Comparison of ENCODE assay signal across 1 cellular context in genomic region chr20:33810885-33811762, GRCh38.
TF ChIP-seq lines count a peak whose summit lies in the region.

Gene CHMP4B (plus strand): TSS chr20:33811348. CDS start chr20:33811469, 121 bp downstream.

TF ChIP-seq in K562, 482 proteins besides CTCF, POLR2A, EP300 and RAD21 (continued from another document and continues in another):
- TF ChIP-seq, protein P1, sequence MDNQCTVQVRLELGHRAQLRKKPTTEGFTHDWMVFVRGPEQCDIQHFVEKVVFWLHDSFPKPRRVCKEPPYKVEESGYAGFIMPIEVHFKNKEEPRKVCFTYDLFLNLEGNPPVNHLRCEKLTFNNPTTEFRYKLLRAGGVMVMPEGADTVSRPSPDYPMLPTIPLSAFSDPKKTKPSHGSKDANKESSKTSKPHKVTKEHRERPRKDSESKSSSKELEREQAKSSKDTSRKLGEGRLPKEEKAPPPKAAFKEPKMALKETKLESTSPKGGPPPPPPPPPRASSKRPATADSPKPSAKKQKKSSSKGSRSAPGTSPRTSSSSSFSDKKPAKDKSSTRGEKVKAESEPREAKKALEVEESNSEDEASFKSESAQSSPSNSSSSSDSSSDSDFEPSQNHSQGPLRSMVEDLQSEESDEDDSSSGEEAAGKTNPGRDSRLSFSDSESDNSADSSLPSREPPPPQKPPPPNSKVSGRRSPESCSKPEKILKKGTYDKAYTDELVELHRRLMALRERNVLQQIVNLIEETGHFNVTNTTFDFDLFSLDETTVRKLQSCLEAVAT (IDR thresholded peaks at IDR 0.05) = no peak
- TF ChIP-seq, protein P2, sequence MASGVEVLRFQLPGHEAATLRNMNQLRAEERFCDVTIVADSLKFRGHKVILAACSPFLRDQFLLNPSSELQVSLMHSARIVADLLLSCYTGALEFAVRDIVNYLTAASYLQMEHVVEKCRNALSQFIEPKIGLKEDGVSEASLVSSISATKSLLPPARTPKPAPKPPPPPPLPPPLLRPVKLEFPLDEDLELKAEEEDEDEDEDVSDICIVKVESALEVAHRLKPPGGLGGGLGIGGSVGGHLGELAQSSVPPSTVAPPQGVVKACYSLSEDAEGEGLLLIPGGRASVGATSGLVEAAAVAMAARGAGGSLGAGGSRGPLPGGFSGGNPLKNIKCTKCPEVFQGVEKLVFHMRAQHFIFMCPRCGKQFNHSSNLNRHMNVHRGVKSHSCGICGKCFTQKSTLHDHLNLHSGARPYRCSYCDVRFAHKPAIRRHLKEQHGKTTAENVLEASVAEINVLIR (CRISPR knock-in tag; IDR thresholded peaks at IDR 0.05) = peak; percentile 99
- no peak for TF ChIP-seq CBX5 (IDR thresholded peaks at IDR 0.05; ENCODE audit: borderline replicate concordance, low read depth)
- TF ChIP-seq L3MBTL2 (IDR thresholded peaks at IDR 0.05) = peak; percentile 86
- no peak for TF ChIP-seq ARID3B (CRISPR knock-in tag; IDR thresholded peaks at IDR 0.05; ENCODE audit: borderline replicate concordance)
- TF ChIP-seq TSC22D4 (tag; IDR thresholded peaks at IDR 0.05) = no peak
- no peak for TF ChIP-seq MEIS2 (IDR thresholded peaks at IDR 0.05; ENCODE audit: partially characterized antibody)
- TF ChIP-seq SPI1 (IDR thresholded peaks at IDR 0.05; ENCODE audit: borderline replicate concordance, low read depth, low read length) = no peak
- peak; percentile 70 for TF ChIP-seq RBFOX2 (IDR thresholded peaks at IDR 0.05; ENCODE audit: low read depth, low read length)
- TF ChIP-seq ZNF57 (CRISPR knock-in tag; IDR thresholded peaks at IDR 0.05) = no peak
- TF ChIP-seq ZSCAN32 (CRISPR knock-in tag; IDR thresholded peaks at IDR 0.05) = no peak
- TF ChIP-seq ID3 (CRISPR knock-in tag; IDR thresholded peaks at IDR 0.05) = no peak
- TF ChIP-seq ID3 (tag; IDR thresholded peaks at IDR 0.05) = peak; percentile 78
- TF ChIP-seq, protein P3, sequence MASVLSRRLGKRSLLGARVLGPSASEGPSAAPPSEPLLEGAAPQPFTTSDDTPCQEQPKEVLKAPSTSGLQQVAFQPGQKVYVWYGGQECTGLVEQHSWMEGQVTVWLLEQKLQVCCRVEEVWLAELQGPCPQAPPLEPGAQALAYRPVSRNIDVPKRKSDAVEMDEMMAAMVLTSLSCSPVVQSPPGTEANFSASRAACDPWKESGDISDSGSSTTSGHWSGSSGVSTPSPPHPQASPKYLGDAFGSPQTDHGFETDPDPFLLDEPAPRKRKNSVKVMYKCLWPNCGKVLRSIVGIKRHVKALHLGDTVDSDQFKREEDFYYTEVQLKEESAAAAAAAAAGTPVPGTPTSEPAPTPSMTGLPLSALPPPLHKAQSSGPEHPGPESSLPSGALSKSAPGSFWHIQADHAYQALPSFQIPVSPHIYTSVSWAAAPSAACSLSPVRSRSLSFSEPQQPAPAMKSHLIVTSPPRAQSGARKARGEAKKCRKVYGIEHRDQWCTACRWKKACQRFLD (CRISPR knock-in tag; IDR thresholded peaks at IDR 0.05) = peak; percentile 99
- no peak for TF ChIP-seq XRCC4 (IDR thresholded peaks at IDR 0.05; ENCODE audit: extremely low read depth, insufficient read depth, insufficient read length)
- TF ChIP-seq ZNF175 (CRISPR knock-in tag; IDR thresholded peaks at IDR 0.05; ENCODE audit: low read depth) = peak; percentile 91
- TF ChIP-seq ZNF584 (CRISPR knock-in tag; IDR thresholded peaks at IDR 0.05; ENCODE audit: low read depth) = peak; percentile 95; the same call in 1 of the 2 replicates
- no peak for TF ChIP-seq MAFF (IDR thresholded peaks at IDR 0.05; ENCODE audit: low read length)
- peak; percentile 96 for TF ChIP-seq ZNF766 (CRISPR knock-in tag; conservative IDR thresholded peaks at IDR 0.05)
- TF ChIP-seq ZNF232 (CRISPR knock-in tag; IDR thresholded peaks at IDR 0.05) = no peak
- TF ChIP-seq ZNF197 (CRISPR knock-in tag; IDR thresholded peaks at IDR 0.05; ENCODE audit: low read depth) = peak; percentile 98; the same call in 1 of the 2 replicates
- peak; percentile 76 for TF ChIP-seq ASH1L (IDR thresholded peaks at IDR 0.05; ENCODE audit: borderline replicate concordance, low read depth, partially characterized antibody)
- TF ChIP-seq ETV5 (CRISPR knock-in tag; IDR thresholded peaks at IDR 0.05; ENCODE audit: low read depth) = 0 out of 2 replicates have a peak, but pooled peaks have one; percentile 26
- TF ChIP-seq, protein P4, sequence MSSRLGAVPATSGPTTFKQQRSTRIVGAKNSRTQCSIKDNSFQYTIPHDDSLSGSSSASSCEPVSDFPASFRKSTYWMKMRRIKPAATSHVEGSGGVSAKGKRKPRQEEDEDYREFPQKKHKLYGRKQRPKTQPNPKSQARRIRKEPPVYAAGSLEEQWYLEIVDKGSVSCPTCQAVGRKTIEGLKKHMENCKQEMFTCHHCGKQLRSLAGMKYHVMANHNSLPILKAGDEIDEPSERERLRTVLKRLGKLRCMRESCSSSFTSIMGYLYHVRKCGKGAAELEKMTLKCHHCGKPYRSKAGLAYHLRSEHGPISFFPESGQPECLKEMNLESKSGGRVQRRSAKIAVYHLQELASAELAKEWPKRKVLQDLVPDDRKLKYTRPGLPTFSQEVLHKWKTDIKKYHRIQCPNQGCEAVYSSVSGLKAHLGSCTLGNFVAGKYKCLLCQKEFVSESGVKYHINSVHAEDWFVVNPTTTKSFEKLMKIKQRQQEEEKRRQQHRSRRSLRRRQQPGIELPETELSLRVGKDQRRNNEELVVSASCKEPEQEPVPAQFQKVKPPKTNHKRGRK (tag; IDR thresholded peaks at IDR 0.05) = no peak
- TF ChIP-seq, protein P5, sequence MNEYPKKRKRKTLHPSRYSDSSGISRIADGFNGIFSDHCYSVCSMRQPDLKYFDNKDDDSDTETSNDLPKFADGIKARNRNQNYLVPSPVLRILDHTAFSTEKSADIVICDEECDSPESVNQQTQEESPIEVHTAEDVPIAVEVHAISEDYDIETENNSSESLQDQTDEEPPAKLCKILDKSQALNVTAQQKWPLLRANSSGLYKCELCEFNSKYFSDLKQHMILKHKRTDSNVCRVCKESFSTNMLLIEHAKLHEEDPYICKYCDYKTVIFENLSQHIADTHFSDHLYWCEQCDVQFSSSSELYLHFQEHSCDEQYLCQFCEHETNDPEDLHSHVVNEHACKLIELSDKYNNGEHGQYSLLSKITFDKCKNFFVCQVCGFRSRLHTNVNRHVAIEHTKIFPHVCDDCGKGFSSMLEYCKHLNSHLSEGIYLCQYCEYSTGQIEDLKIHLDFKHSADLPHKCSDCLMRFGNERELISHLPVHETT (CRISPR knock-in tag; conservative IDR thresholded peaks at IDR 0.05 in 1 of 2, IDR thresholded peaks at IDR 0.05 in 1 of 2) = peak in 1 of 2 experiments; percentile 97; a peak in 2 of 4 replicates
- TF ChIP-seq NONO (IDR thresholded peaks at IDR 0.05; ENCODE audit: low read depth in 2 of 2, low read length in 1 of 2) = peak in 1 of 2 experiments; percentile 85; a peak in 2 of 4 replicates
- TF ChIP-seq, protein P6, sequence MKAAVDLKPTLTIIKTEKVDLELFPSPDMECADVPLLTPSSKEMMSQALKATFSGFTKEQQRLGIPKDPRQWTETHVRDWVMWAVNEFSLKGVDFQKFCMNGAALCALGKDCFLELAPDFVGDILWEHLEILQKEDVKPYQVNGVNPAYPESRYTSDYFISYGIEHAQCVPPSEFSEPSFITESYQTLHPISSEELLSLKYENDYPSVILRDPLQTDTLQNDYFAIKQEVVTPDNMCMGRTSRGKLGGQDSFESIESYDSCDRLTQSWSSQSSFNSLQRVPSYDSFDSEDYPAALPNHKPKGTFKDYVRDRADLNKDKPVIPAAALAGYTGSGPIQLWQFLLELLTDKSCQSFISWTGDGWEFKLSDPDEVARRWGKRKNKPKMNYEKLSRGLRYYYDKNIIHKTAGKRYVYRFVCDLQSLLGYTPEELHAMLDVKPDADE (conservative IDR thresholded peaks at IDR 0.05; ENCODE audit: control insufficient read depth, low read depth, low read length) = peak; percentile 100
- TF ChIP-seq CTCFL (IDR thresholded peaks at IDR 0.05; ENCODE audit: borderline replicate concordance, insufficient read depth, low read depth, low read length, poor library complexity, severe bottlenecking) = no peak
- TF ChIP-seq SP1 (CRISPR knock-in tag; IDR thresholded peaks at IDR 0.05) = peak; percentile 80
- peak; percentile 71 for TF ChIP-seq C11orf30 (IDR thresholded peaks at IDR 0.05; ENCODE audit: low read depth)
- peak; percentile 56; the same call in 1 of the 2 replicates for TF ChIP-seq JUND (IDR thresholded peaks at IDR 0.05; ENCODE audit: borderline replicate concordance, low read depth, low read length)
- peak; percentile 54; the same call in 1 of the 3 replicates for TF ChIP-seq JUND (tag; IDR thresholded peaks at IDR 0.05; ENCODE audit: borderline replicate concordance, low read depth, low read length)
- no peak for TF ChIP-seq HIVEP1 (CRISPR knock-in tag; IDR thresholded peaks at IDR 0.05)
- TF ChIP-seq OTX1 (CRISPR knock-in tag; IDR thresholded peaks at IDR 0.05) = no peak
- peak; percentile 9; the same call in 1 of the 2 replicates for TF ChIP-seq DEAF1 (CRISPR knock-in tag; IDR thresholded peaks at IDR 0.05)
- TF ChIP-seq, protein P7, sequence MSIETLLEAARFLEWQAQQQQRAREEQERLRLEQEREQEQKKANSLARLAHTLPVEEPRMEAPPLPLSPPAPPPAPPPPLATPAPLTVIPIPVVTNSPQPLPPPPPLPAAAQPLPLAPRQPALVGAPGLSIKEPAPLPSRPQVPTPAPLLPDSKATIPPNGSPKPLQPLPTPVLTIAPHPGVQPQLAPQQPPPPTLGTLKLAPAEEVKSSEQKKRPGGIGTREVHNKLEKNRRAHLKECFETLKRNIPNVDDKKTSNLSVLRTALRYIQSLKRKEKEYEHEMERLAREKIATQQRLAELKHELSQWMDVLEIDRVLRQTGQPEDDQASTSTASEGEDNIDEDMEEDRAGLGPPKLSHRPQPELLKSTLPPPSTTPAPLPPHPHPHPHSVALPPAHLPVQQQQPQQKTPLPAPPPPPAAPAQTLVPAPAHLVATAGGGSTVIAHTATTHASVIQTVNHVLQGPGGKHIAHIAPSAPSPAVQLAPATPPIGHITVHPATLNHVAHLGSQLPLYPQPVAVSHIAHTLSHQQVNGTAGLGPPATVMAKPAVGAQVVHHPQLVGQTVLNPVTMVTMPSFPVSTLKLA (conservative IDR thresholded peaks at IDR 0.05) = peak; percentile 94 to 98
- TF ChIP-seq, protein P8, sequence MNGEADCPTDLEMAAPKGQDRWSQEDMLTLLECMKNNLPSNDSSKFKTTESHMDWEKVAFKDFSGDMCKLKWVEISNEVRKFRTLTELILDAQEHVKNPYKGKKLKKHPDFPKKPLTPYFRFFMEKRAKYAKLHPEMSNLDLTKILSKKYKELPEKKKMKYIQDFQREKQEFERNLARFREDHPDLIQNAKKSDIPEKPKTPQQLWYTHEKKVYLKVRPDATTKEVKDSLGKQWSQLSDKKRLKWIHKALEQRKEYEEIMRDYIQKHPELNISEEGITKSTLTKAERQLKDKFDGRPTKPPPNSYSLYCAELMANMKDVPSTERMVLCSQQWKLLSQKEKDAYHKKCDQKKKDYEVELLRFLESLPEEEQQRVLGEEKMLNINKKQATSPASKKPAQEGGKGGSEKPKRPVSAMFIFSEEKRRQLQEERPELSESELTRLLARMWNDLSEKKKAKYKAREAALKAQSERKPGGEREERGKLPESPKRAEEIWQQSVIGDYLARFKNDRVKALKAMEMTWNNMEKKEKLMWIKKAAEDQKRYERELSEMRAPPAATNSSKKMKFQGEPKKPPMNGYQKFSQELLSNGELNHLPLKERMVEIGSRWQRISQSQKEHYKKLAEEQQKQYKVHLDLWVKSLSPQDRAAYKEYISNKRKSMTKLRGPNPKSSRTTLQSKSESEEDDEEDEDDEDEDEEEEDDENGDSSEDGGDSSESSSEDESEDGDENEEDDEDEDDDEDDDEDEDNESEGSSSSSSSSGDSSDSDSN (IDR thresholded peaks at IDR 0.05; ENCODE audit: borderline replicate concordance in 1 of 2, low read depth in 2 of 2, low read length in 2 of 2) = peak; percentile 50 to 83; a peak in 3 of 4 replicates
- peak; percentile 91 for TF ChIP-seq GABPB1 (CRISPR knock-in tag; IDR thresholded peaks at IDR 0.05)
- TF ChIP-seq, protein P9, sequence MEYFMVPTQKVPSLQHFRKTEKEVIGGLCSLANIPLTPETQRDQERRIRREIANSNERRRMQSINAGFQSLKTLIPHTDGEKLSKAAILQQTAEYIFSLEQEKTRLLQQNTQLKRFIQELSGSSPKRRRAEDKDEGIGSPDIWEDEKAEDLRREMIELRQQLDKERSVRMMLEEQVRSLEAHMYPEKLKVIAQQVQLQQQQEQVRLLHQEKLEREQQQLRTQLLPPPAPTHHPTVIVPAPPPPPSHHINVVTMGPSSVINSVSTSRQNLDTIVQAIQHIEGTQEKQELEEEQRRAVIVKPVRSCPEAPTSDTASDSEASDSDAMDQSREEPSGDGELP (CRISPR knock-in tag; IDR thresholded peaks at IDR 0.05; ENCODE audit: borderline replicate concordance) = peak; percentile 96
